ENCODE assay signal across 23 cellular contexts in the genomic region with DNA sequence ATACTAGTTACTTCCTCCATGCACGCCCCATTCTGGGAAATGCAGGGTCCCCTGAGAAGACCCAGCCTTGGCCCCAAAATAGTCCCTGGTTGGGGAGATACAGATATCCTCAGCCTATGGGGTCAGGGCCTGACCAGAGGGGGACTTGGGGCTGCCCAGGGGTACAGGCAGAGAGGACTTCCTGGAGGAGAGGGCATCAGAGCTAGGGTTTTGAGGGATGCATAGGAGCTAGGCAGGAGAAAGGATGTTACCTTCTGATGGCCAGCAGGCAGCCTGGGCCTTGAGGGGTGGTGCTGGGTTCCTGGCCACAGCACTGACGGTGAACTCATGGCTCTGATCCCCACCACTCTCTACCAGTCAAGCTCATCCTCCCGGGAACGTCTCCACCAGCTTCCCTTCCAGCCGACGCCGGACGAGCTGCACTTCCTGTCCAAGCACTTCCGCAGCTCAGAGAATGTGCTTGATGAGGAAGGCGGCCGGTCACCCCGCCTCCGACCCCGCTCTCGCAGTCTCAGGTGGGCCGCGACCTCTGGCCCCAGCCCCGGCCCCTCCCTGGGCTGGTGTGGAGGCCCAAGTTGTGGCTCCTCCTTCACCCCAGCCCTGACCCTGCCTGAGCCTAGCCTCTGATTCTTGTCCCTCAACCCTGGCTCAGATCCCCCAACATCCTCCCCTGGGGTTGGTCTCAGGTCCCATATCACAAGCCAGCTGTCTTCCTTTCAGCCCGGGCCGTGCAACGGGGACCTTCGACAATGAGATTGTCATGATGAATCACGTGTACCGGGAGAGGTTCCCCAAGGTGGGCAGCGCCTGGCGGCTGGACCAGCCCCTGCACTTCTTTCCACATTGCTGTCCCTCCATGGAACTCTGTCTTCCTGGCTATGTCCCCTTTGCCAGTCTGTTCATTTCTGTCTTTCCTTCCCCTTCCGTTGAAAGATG. TPM values are rescaled to one million over a fixed set of nuclear protein-coding genes. Genes with fewer than 3 reads are reported as not detected.
DNase-seq lines count a peak whose midpoint lies in the region; ATAC-seq and TF ChIP-seq lines count a peak whose summit lies in the region.
"Had no signal": no experiment of that assay in that cellular context is flagged by ENCODE, and none has a peak within 500 bp of the region (broad histone marks: within the 10 kb centered on the region; RNA-seq: fewer than 3 reads in every experiment).

No MANE protein-coding gene starts in this region.

- H3K36me3 Mint-ChIP-seq in CD14-positive monocyte, result peaks cover 66 to 88% of the 10 kb centered on the region in 2 donors

- ATAC-seq in right lobe of liver (peak; percentile 17 to 63 (median 50)), GM18907 (IDR thresholded peaks at IDR 0.05; ENCODE audit: unreplicated experiment) (no peak), HG02981 (IDR thresholded peaks at IDR 0.05; ENCODE audit: unreplicated experiment) (no peak)
- ATAC-seq: body of pancreas had no signal

- peaks cover 0 to 30% (median 16%) of the 10 kb centered on the region in 4 donors for H3K36me3 ChIP-seq in right lobe of liver

- peak overlapping the region; percentile 51 for H3K27ac ChIP-seq in HL-60 (replicated peaks)
- peak overlapping the region in 52 of 59 donors; percentile 5 to 89 (median 53) for H3K27ac ChIP-seq in dorsolateral prefrontal cortex
- no peak overlapping the region for H3K27ac ChIP-seq in right lobe of liver
- H3K27ac ChIP-seq: suprapubic skin had no signal

- H3K27me3 Mint-ChIP-seq in CD14-positive monocyte (ENCODE audit: low read depth in 3 of 3), result peaks cover 0 to 2% (median 1%) of the 10 kb centered on the region in 3 donors

- H3K9me3 ChIP-seq in right lobe of liver, result no peaks in the 10 kb centered on the region
- H3K9me3 ChIP-seq: body of pancreas, esophagus squamous epithelium, spleen, suprapubic skin had no signal

- H3K27me3 ChIP-seq in HL-60 (ENCODE audit: insufficient read depth, poor library complexity, severe bottlenecking), result no peaks in the 10 kb centered on the region
- H3K27me3 ChIP-seq in dorsolateral prefrontal cortex, result no peaks in the 10 kb centered on the region
- H3K27me3 ChIP-seq in right lobe of liver, result no peaks in the 10 kb centered on the region
- H3K27me3 ChIP-seq: body of pancreas, esophagus squamous epithelium, spleen, suprapubic skin had no signal

- DNase-seq in CD14-positive monocyte (ENCODE audit: low spot score), result no peak
- DNase-seq in HL-60 (ENCODE audit: low read depth in 1 of 2, low spot score in 1 of 2), result peak; percentile 57 to 58
- DNase-seq in dorsolateral prefrontal cortex, result no peak
- no peak for DNase-seq in right lobe of liver
- DNase-seq in HK-2 (ENCODE audit: unreplicated experiment), result no peak
- no peak for DNase-seq in T-helper 1 cell
- DNase-seq: activated gamma-delta T cell treated with Interleukin-2 at 50 U/mL for 16 hours; esophagus squamous epithelium; glutamatergic neuron; H9; immature natural killer cell; KBM-7; NCI-H2029 treated with DMSO at 0.1 percent for 48 hours; NCI-H524 treated with DMSO at 0.1 percent for 48 hours; SIG-M5; spleen; stimulated activated CD8-positive, alpha-beta memory T cell treated with anti-CD3 and anti-CD28 coated beads, Interleukin-4, amount 100 ng/mL, for 48 hours had no signal

- H3K27ac Mint-ChIP-seq in CD14-positive monocyte, result peak overlapping the region in 5 of 7 donors; percentile 19 to 70 (median 25)
- H3K27ac Mint-ChIP-seq: H9 had no signal

- peaks cover 37% of the 10 kb centered on the region for H3K4me1 Mint-ChIP-seq in CD14-positive monocyte

- H3K4me3 Mint-ChIP-seq in CD14-positive monocyte, result peak overlapping the region in 1 of 2 donors; percentile 30
- H3K4me3 Mint-ChIP-seq: H9, neural crest cell had no signal

- H3K4me3 ChIP-seq in HL-60 (replicated peaks; ENCODE audit: insufficient read depth, low read length), result peak overlapping the region; percentile 34
- H3K4me3 ChIP-seq in dorsolateral prefrontal cortex, result peak overlapping the region in 1 of 59 donors; percentile 15
- no peak overlapping the region for H3K4me3 ChIP-seq in right lobe of liver
- H3K4me3 ChIP-seq: body of pancreas, esophagus squamous epithelium, spleen, suprapubic skin had no signal

- peaks cover 0 to 3% (median 0%) of the 10 kb centered on the region in 4 donors for H3K4me1 ChIP-seq in right lobe of liver

- intact Hi-C loops in CD14-positive monocyte (cut with micrococcal nuclease), result no loop called here
- intact Hi-C loops in dorsolateral prefrontal cortex (cut with DNase I), result no loop called here
- intact Hi-C loops in right lobe of liver (cut with DNase I), result no loop called here

- WGBS in right lobe of liver (ENCODE audit: insufficient coverage, low coverage, low lambda C conversion rate, missing lambda C conversion rate), result 57% methylated on average over 6 of the region's 27 CpGs

- peaks cover 0 to 2% (median 0%) of the 10 kb centered on the region in 7 donors for H3K9me3 Mint-ChIP-seq in CD14-positive monocyte
- H3K9me3 Mint-ChIP-seq: H9, immature natural killer cell, neural crest cell had no signal

- TF ChIP-seq POLR2A in right lobe of liver (IDR thresholded peaks at IDR 0.05), result no peak

- no peak for TF ChIP-seq CTCF in CD14-positive monocyte (IDR thresholded peaks at IDR 0.05)
- no peak for TF ChIP-seq CTCF in HL-60 (IDR thresholded peaks at IDR 0.05; ENCODE audit: insufficient read depth, low read length)
- TF ChIP-seq CTCF in dorsolateral prefrontal cortex (IDR thresholded peaks at IDR 0.05 in 54 of 56, conservative IDR thresholded peaks at IDR 0.05 in 2 of 56; ENCODE audit: low read depth in 1 of 56, partially characterized antibody in 56 of 56), result no peak
- no peak for TF ChIP-seq CTCF in right lobe of liver (IDR thresholded peaks at IDR 0.05)

RNA-seq across cellular contexts. Expression of a gene that starts 25.6 kb away (rescaled TPM):
- 10 to 100 TPM in 1 of 2 donors, 1 to 10 TPM in 1; 6.8 to 12.4 TPM for polyA plus RNA-seq in CD14-positive monocyte
- total RNA-seq in dorsolateral prefrontal cortex, result 100 to 1,000 TPM; 138 to 282 (median 205) TPM
- total RNA-seq in right lobe of liver, result 10 to 100 TPM in 3 of 6 experiments, 1 to 10 TPM in 3; 8.0 to 17.9 (median 10.0) TPM

RNA-seq across cellular contexts. Expression of a gene that starts 29.8 kb away (rescaled TPM):
- polyA plus RNA-seq in CD14-positive monocyte, result 1 to 10 TPM in 1 of 2 donors, under 1 TPM in 1; 0.99 to 2.0 TPM
- total RNA-seq in dorsolateral prefrontal cortex (10 to 100 TPM; 32.9 to 92.3 (median 63.4) TPM), right lobe of liver (10 to 100 TPM; 11.1 to 21.4 (median 14.6) TPM)

RNA-seq across cellular contexts. Expression of a gene that starts 36.4 kb away (rescaled TPM):
- 1 to 10 TPM; 7.8 to 7.9 TPM for polyA plus RNA-seq in CD14-positive monocyte
- total RNA-seq in dorsolateral prefrontal cortex (1 to 10 TPM in 102 of 120 experiments, under 1 TPM in 18; 0.32 to 5.4 (median 1.5) TPM), right lobe of liver (1 to 10 TPM in 1 of 6 experiments, under 1 TPM in 5; 0.25 to 2.0 (median 0.70) TPM)
- total RNA-seq: H9, neural crest cell, pulmonary artery endothelial cell had no signal

RNA-seq across cellular contexts. Expression of a gene that starts 50.5 kb away (rescaled TPM):
- 1,000 to 10,000 TPM; 4,550 to 6,022 TPM for polyA plus RNA-seq in CD14-positive monocyte
- total RNA-seq in dorsolateral prefrontal cortex, result 10 to 100 TPM in 35 of 120 experiments, 1 to 10 TPM in 68, under 1 TPM in 9, not detected in 8; 0.30 to 75.4 (median 7.3) TPM
- total RNA-seq in right lobe of liver, result 100 to 1,000 TPM in 3 of 6 experiments, 10 to 100 TPM in 3; 54.0 to 205 (median 91.8) TPM
- total RNA-seq: neural crest cell had no signal

Comparison
In these comparisons a context has a peak if more than half of its experiments do, and no peak if none do; other contexts are left out.
1. DNase-seq: peak in HL-60 (2 of 2); none in CD14-positive monocyte (single experiment), dorsolateral prefrontal cortex (0 of 10), right lobe of liver (0 of 3), HK-2 (single experiment) and T-helper 1 cell (0 of 5).
2. H3K27ac ChIP-seq: peak in HL-60 (single experiment) and dorsolateral prefrontal cortex (52 of 59); none in right lobe of liver (0 of 3).
3. ATAC-seq: peak in right lobe of liver (4 of 4); none in GM18907 (single experiment) and HG02981 (single experiment).
4. RNA of a gene that starts 25.6 kb away (total RNA-seq): 138 to 282 TPM in dorsolateral prefrontal cortex; 8.0 to 17.9 TPM in right lobe of liver; every median in the first group is over 4 times any median in the second.